ENCODE assay signal across 10 cellular contexts in the genomic region with DNA sequence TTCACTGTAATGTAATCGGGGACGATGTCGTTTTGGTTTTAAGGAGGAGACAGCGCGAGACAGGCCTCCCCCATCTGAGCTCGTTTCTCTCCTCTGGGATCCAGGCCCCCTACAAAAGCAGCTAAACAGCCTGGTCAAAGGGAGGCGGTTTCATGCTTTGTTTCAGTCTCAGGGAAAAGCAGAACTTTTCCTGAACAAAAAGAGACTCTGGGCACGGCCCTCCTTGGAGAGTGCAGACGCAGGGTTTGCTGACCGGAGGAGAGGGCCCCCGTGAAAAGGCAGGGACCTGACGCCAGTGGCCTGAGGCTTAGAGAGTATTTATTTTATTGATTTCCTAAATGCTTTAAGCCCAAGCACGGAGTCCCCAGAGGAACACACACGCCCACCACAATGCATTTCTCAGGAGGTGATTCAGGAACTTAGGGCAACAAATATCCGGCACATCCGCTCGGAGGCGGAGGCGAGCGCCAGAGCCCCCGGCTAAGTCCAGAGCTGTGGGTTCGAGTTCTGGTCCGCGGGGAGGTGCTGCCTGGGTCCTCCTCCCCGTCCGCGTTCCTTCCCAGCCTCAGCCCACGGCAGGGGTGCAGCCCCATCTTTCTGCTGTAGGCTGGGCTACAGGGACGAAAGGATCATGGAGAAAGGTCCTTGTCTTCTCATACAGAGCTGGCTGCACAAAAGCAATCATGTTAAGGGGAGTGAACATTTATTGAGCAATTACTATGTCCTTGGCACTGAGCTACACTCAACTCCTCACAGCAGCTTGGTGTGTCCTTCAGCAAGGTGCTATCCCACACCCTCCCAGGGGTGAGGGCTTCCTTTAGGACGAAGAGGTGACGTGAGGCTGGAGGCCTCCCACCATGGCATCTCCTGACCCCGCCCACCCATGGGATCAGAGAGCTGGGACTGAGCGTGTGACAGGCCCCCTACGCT. TPM values are rescaled to one million over a fixed set of nuclear protein-coding genes. Genes with fewer than 3 reads are reported as not detected.
A peak's percentile ranks its signal among the peaks of the same experiment; 100 is the strongest.
DNase-seq lines count a peak whose midpoint lies in the region; ATAC-seq and TF ChIP-seq lines count a peak whose summit lies in the region.
"Had no signal": no experiment of that assay in that cellular context is flagged by ENCODE, and none has a peak within 500 bp of the region (broad histone marks: within the 10 kb centered on the region; RNA-seq: fewer than 3 reads in every experiment).

No MANE protein-coding gene starts in this region.

- H3K27ac Mint-ChIP-seq in stimulated activated naive CD8-positive, alpha-beta T cell treated with anti-CD3 and anti-CD28 coated beads, Interleukin-15, amount 100 ng/mL, for 72 hours = no peak overlapping the region
- H3K27ac Mint-ChIP-seq in mesothelial cell of epicardium = peak overlapping the region; percentile 71

- no peak for DNase-seq in stimulated activated naive CD8-positive, alpha-beta T cell treated with anti-CD3 and anti-CD28 coated beads, Interleukin-15, amount 100 ng/mL, for 72 hours
- no peak for DNase-seq in stimulated activated naive CD8-positive, alpha-beta T cell treated with anti-CD3 and anti-CD28 coated beads, Interleukin-15, Interleukin-2, amounts not matched to agents 100 U/mL and 50 U/mL, for 24 hours
- DNase-seq in cardiac fibroblast (ENCODE audit: low read depth in 2 of 2) (peak; percentile 51 to 86), mesothelial cell of epicardium (ENCODE audit: low spot score in 2 of 2, unreplicated experiment in 2 of 2) (no peak), aorta (peak; percentile 69 to 87), glomerular visceral epithelial cell (ENCODE audit: extremely low spot score) (no peak)
- DNase-seq: cortex of kidney, NCI-H446 had no signal

- no peaks in the 10 kb centered on the region for H3K27me3 Mint-ChIP-seq in stimulated activated naive CD8-positive, alpha-beta T cell treated with anti-CD3 and anti-CD28 coated beads, Interleukin-15, amount 100 ng/mL, for 72 hours
- H3K27me3 Mint-ChIP-seq in mesothelial cell of epicardium (ENCODE audit: low read depth) = no peaks in the 10 kb centered on the region

- H3K27ac ChIP-seq in aorta (ENCODE audit: low read depth in 1 of 2, low read length in 2 of 2) = peak overlapping the region; percentile 81 to 88

- peak overlapping the region; percentile 5 to 58 for H3K4me3 Mint-ChIP-seq in stimulated activated naive CD8-positive, alpha-beta T cell treated with anti-CD3 and anti-CD28 coated beads, Interleukin-15, amount 100 ng/mL, for 72 hours
- H3K4me3 Mint-ChIP-seq in mesothelial cell of epicardium = peak overlapping the region; percentile 6

- H3K36me3 ChIP-seq in aorta (ENCODE audit: control insufficient read depth in 1 of 2, insufficient read depth in 2 of 2, low read length in 1 of 2) = no peaks in the 10 kb centered on the region

- intact Hi-C loops in aorta (cut with DNase I) = loop anchor here in 1 of 2 donors (5.0 kb wide), 1 partner anchor 46 kb away; a partner anchor contains a TSS

- 12 to 15% methylated on average over 31 to 34 of the region's 34 CpGs for WGBS in aorta, 2 donors

- no peak for ATAC-seq in stimulated activated naive CD8-positive, alpha-beta T cell treated with anti-CD3 and anti-CD28 coated beads, Interleukin-15, amount 100 ng/mL, for 72 hours
- ATAC-seq in stimulated activated naive CD8-positive, alpha-beta T cell treated with anti-CD3 and anti-CD28 coated beads, Interleukin-15, Interleukin-2, amounts not matched to agents 100 U/mL and 50 U/mL, for 24 hours = no peak
- ATAC-seq in aorta (ENCODE audit: low FRiP score) = peak; percentile 15
- ATAC-seq in HG02798 (IDR thresholded peaks at IDR 0.05; ENCODE audit: poor library complexity, unreplicated experiment) = no peak
- ATAC-seq in HG02678 (IDR thresholded peaks at IDR 0.05; ENCODE audit: unreplicated experiment) = no peak

- H3K27me3 ChIP-seq in aorta (ENCODE audit: control insufficient read depth in 1 of 2, insufficient read depth in 2 of 2, low read length in 1 of 2) = no peaks in the 10 kb centered on the region

- TF ChIP-seq CTCF in cardiac fibroblast (IDR thresholded peaks at IDR 0.05; ENCODE audit: low read depth, low read length) (no peak), mesothelial cell of epicardium (IDR thresholded peaks at IDR 0.05; ENCODE audit: unreplicated experiment) (no peak)

- H3K4me1 ChIP-seq in aorta (ENCODE audit: control insufficient read depth in 1 of 2, insufficient read depth in 2 of 2, low read length in 2 of 2) = peaks cover 4% of the 10 kb centered on the region in 2 donors

- peaks cover 27% of the 10 kb centered on the region for H3K4me1 Mint-ChIP-seq in stimulated activated naive CD8-positive, alpha-beta T cell treated with anti-CD3 and anti-CD28 coated beads, Interleukin-15, amount 100 ng/mL, for 72 hours
- H3K4me1 Mint-ChIP-seq in mesothelial cell of epicardium = peaks cover 30% of the 10 kb centered on the region

- no peaks in the 10 kb centered on the region for H3K9me3 ChIP-seq in aorta (ENCODE audit: control insufficient read depth, low read length)

- H3K4me3 ChIP-seq in cardiac fibroblast (replicated peaks in 1 of 2; ENCODE audit: low read depth in 2 of 2, low read length in 2 of 2) (peak overlapping the region in 1 of 2 donors; percentile 7), aorta (ENCODE audit: low read length in 2 of 2) (no peak overlapping the region)

- H3K9me3 Mint-ChIP-seq in stimulated activated naive CD8-positive, alpha-beta T cell treated with anti-CD3 and anti-CD28 coated beads, Interleukin-15, amount 100 ng/mL, for 72 hours = no peaks in the 10 kb centered on the region
- no peaks in the 10 kb centered on the region for H3K9me3 Mint-ChIP-seq in mesothelial cell of epicardium

- no peaks in the 10 kb centered on the region for H3K36me3 Mint-ChIP-seq in mesothelial cell of epicardium

RNA-seq across cellular contexts. Expression of a gene that starts 40.0 kb away (rescaled TPM):
- total RNA-seq in mesothelial cell of epicardium (28.4 to 30.1 TPM (median 29.6 TPM) in 3 replicates), aorta (1 to 10 TPM; 3.5 to 9.1 TPM)
- 1 to 10 TPM in 1 of 2 donors, under 1 TPM in 1; 0.13 to 2.3 TPM for polyA plus RNA-seq in aorta

RNA-seq across cellular contexts. Expression of a gene that starts 47.4 kb away (rescaled TPM):
- total RNA-seq in mesothelial cell of epicardium (7.5 to 10.1 TPM (median 8.7 TPM) in 3 replicates), aorta (10 to 100 TPM; 51.9 to 68.8 TPM)
- polyA plus RNA-seq in aorta = 10 to 100 TPM; 27.7 to 52.6 TPM

Comparison
In these comparisons a context has a peak if more than half of its experiments do, and no peak if none do; other contexts are left out.
1. DNase-seq: peak in cardiac fibroblast (2 of 2) and aorta (2 of 2); none in stimulated activated naive CD8-positive, alpha-beta T cell treated with anti-CD3 and anti-CD28 coated beads, Interleukin-15, amount 100 ng/mL, for 72 hours (0 of 2), stimulated activated naive CD8-positive, alpha-beta T cell treated with anti-CD3 and anti-CD28 coated beads, Interleukin-15, Interleukin-2, amounts not matched to agents 100 U/mL and 50 U/mL, for 24 hours (single experiment), mesothelial cell of epicardium (0 of 2) and glomerular visceral epithelial cell (single experiment).